9 cellular contexts compared by ENCODE assay signal in genomic region chr7:27131390-27131819, GRCh38. TPM values are rescaled to one million over a fixed set of nuclear protein-coding genes. Genes with fewer than 3 reads are reported as not detected.
DNase-seq lines count a peak whose midpoint lies in the region; ATAC-seq, FAIRE-seq and TF ChIP-seq lines count a peak whose summit lies in the region.
"Had no signal": no experiment of that assay in that cellular context is flagged by ENCODE, and none has a peak within 500 bp of the region (broad histone marks: within the 10 kb centered on the region; RNA-seq: fewer than 3 reads in every experiment).

No MANE protein-coding gene starts in this region.

- H3K27ac Mint-ChIP-seq in naive thymus-derived CD4-positive, alpha-beta T cell, result peak overlapping the region in 5 of 9 donors; percentile 29 to 73 (median 51)

- TF ChIP-seq EP300 in A549 (IDR thresholded peaks at IDR 0.05), result no peak

- H3K4me3 Mint-ChIP-seq in naive thymus-derived CD4-positive, alpha-beta T cell, result peak overlapping the region; percentile 28 to 88 (median 68)

- CTCF ChIA-PET in A549 (lab: Yijun Ruan, JAX), result interaction anchor here (0.6 to 3.8 kb wide), 12 partner anchors 9 to 452 kb away, joined by 3 to 22 read pairs (median 4); partner anchors contain the start of gene HOXA5
- CTCF ChIA-PET in naive thymus-derived CD4-positive, alpha-beta T cell (lab: Charles Lee), result no interaction called here

- no peak; a peak in 2 of 6 replicates for ATAC-seq in A549
- no peak for ATAC-seq in naive thymus-derived CD4-positive, alpha-beta T cell

- H3K4me1 Mint-ChIP-seq in naive thymus-derived CD4-positive, alpha-beta T cell, result peaks cover 0 to 18% (median 4%) of the 10 kb centered on the region in 7 donors

- H3K4me1 ChIP-seq in A549 (peaks cover 35% of the 10 kb centered on the region), HUES64 (ENCODE audit: insufficient read depth, low read length) (no peaks in the 10 kb centered on the region), duodenal mucosa (ENCODE audit: control insufficient read depth in 1 of 2, insufficient read depth in 2 of 2, low read length in 2 of 2) (peaks cover 27 to 51% of the 10 kb centered on the region in 2 donors)
- no peaks in the 10 kb centered on the region for H3K4me1 ChIP-seq in naive thymus-derived CD4-positive, alpha-beta T cell (ENCODE audit: control insufficient read depth in 2 of 2, insufficient read depth in 2 of 2, low read length in 2 of 2)

- peaks cover 34 to 72% (median 61%) of the 10 kb centered on the region in 5 donors for H3K27me3 Mint-ChIP-seq in naive thymus-derived CD4-positive, alpha-beta T cell

- TF ChIP-seq RAD21 in A549 (conservative IDR thresholded peaks at IDR 0.05 in 1 of 2, IDR thresholded peaks at IDR 0.05 in 1 of 2), result no peak

- H3K4me2 ChIP-seq in A549, result peak overlapping the region; percentile 59

- no peak for DNase-seq in A549 (ENCODE audit: low read depth in 1 of 2, low spot score in 1 of 2)
- no peak for DNase-seq in naive thymus-derived CD4-positive, alpha-beta T cell
- no peak for DNase-seq in retina
- DNase-seq in epidermal melanocyte (ENCODE audit: insufficient read length, low spot score), result no peak
- DNase-seq in NK-92 treated with Interleukin-12 subunit alpha and Interleukin-12 subunit beta, amount 100 ng/mL, for 24 hours (lab: John Stamatoyannopoulos, UW), result no peak
- DNase-seq in AML-193 (lab: John Stamatoyannopoulos, UW), result no peak
- DNase-seq: GDM1 had no signal

- intact Hi-C loops in naive thymus-derived CD4-positive, alpha-beta T cell (cut with micrococcal nuclease), result loop anchor here (2.0 to 5.0 kb wide), 2 partner anchors 34 to 35 kb away; partner anchors contain the start of gene HOXA1 (in 1 of the 2)

- no peak for FAIRE-seq in A549 (lab: Jason Lieb, UNC)

- POLR2A ChIA-PET in A549 (lab: Yijun Ruan, JAX), result interaction anchor here (1.1 to 2.2 kb wide), 6 partner anchors 9 to 267 kb away, joined by 3 to 13 read pairs (median 6); partner anchors contain the start of gene SKAP2
- POLR2A ChIA-PET in naive thymus-derived CD4-positive, alpha-beta T cell (lab: Charles Lee), result no interaction called here

- peaks cover 0 to 2% (median 0%) of the 10 kb centered on the region in 5 donors for H3K36me3 Mint-ChIP-seq in naive thymus-derived CD4-positive, alpha-beta T cell

- H3K9ac ChIP-seq in HUES64 (ENCODE audit: low read depth, low read length), result no peak overlapping the region
- H3K9ac ChIP-seq in duodenal mucosa (ENCODE audit: low read depth in 1 of 2, low read length in 2 of 2), result peak overlapping the region; percentile 55 to 72

- TF ChIP-seq CTCF in A549 (IDR thresholded peaks at IDR 0.05), result no peak

- H3K27me3 ChIP-seq in HUES64 (ENCODE audit: insufficient read depth, low read length) (peaks cover 100% of the 10 kb centered on the region), duodenal mucosa (ENCODE audit: control insufficient read depth in 1 of 2, insufficient read depth in 2 of 2, low read length in 2 of 2) (peaks cover 14 to 25% of the 10 kb centered on the region in 2 donors)
- peaks cover 0 to 6% of the 10 kb centered on the region in 2 donors for H3K27me3 ChIP-seq in naive thymus-derived CD4-positive, alpha-beta T cell (ENCODE audit: control insufficient read depth in 2 of 2, insufficient read depth in 2 of 2, low read length in 2 of 2)

- no peak for TF ChIP-seq POLR2A in A549 (IDR thresholded peaks at IDR 0.05; ENCODE audit: low read length)

- H3K27ac ChIP-seq in A549 (peak overlapping the region; percentile 74 to 95), HUES64 (ENCODE audit: low read depth, low read length) (no peak overlapping the region), duodenal mucosa (ENCODE audit: low read depth, low read length) (peak overlapping the region; percentile 92)
- H3K27ac ChIP-seq in naive thymus-derived CD4-positive, alpha-beta T cell (ENCODE audit: low read depth, low read length), result peak overlapping the region; percentile 63

- 78% methylated on average over 12 of the region's 12 CpGs for WGBS in A549 (ENCODE audit: missing lambda C conversion rate)
- 7% methylated on average over 12 of the region's 12 CpGs for WGBS in HUES64

- H3K9me3 Mint-ChIP-seq in naive thymus-derived CD4-positive, alpha-beta T cell, result no peaks in the 10 kb centered on the region

- H3K36me3 ChIP-seq in HUES64 (ENCODE audit: insufficient read depth, low read length), result no peaks in the 10 kb centered on the region
- H3K36me3 ChIP-seq in duodenal mucosa (ENCODE audit: control insufficient read depth in 1 of 2, insufficient read depth in 2 of 2, low read length in 2 of 2), result no peaks in the 10 kb centered on the region
- no peaks in the 10 kb centered on the region for H3K36me3 ChIP-seq in naive thymus-derived CD4-positive, alpha-beta T cell (ENCODE audit: control insufficient read depth in 2 of 3, insufficient read depth in 3 of 3, low read length in 3 of 3)

- H3K4me3 ChIP-seq in A549 (peak overlapping the region; percentile 54), HUES64 (ENCODE audit: low read length) (peak overlapping the region; percentile 51), duodenal mucosa (ENCODE audit: low read depth in 1 of 2, low read length in 2 of 2) (peak overlapping the region; percentile 77 to 84)
- peak overlapping the region; percentile 72 for H3K4me3 ChIP-seq in naive thymus-derived CD4-positive, alpha-beta T cell (ENCODE audit: low read length)

- H3K9me3 ChIP-seq in A549 (no peaks in the 10 kb centered on the region), HUES64 (ENCODE audit: insufficient read depth, low read depth, low read length) (no peaks in the 10 kb centered on the region), duodenal mucosa (ENCODE audit: control insufficient read depth in 1 of 2, low read length in 2 of 2) (no peaks in the 10 kb centered on the region)
- no peaks in the 10 kb centered on the region for H3K9me3 ChIP-seq in naive thymus-derived CD4-positive, alpha-beta T cell (ENCODE audit: control insufficient read depth in 2 of 3, low read length in 3 of 3)

TF ChIP-seq in A549, 52 proteins besides CTCF, POLR2A, EP300 and RAD21 (continues in another document):
- no peak for TF ChIP-seq ATOH8 (CRISPR knock-in tag; IDR thresholded peaks at IDR 0.05; ENCODE audit: low read depth)

RNA-seq across cellular contexts. Expression of gene HOXA4, which starts 0.8 kb away (rescaled TPM):
- polyA plus RNA-seq in A549 (2011; rRNA removed) (2.6 and 2.8 TPM in 2 replicates), A549 (2017; fragmentation: RNase III; extraction: RNeasy Plus Mini Kit Qiagen cat#74134 plus additional on column Dnase treatment) (2.1 to 3.0 TPM (median 2.3 TPM) in 3 replicates)
- polyA plus RNA-seq in A549 (2012; cell fraction: cytosol; rRNA removed), result 3.3 TPM in 2 replicates
- polyA plus RNA-seq in A549 (2012; cell fraction: nucleus; rRNA removed), result 1.7 and 3.5 TPM in 2 replicates
- polyA minus RNA-seq in A549 (2011; rRNA and poly(A)+ RNA removed), result 1.7 and 1.8 TPM in 2 replicates
- polyA plus RNA-seq in HUES64 (2013, experiment 1 of 2), result not detected
- polyA plus RNA-seq in HUES64 (2013, experiment 2 of 2), result 0.44 TPM
- not detected for total RNA-seq in naive thymus-derived CD4-positive, alpha-beta T cell
- under 1 TPM in 1 of 2 donors, not detected in 1; 0.41 TPM for polyA plus RNA-seq in naive thymus-derived CD4-positive, alpha-beta T cell

RNA-seq across cellular contexts. Expression of gene HOXA5, which starts 12.1 kb away (rescaled TPM):
- polyA plus RNA-seq in A549 (2011; rRNA removed), result 6.3 and 6.5 TPM in 2 replicates
- polyA plus RNA-seq in A549 (2012; cell fraction: cytosol; rRNA removed), result 4.4 and 5.0 TPM in 2 replicates
- 4.4 and 4.9 TPM in 2 replicates for polyA plus RNA-seq in A549 (2012; cell fraction: nucleus; rRNA removed)
- polyA plus RNA-seq in A549 (2017; fragmentation: RNase III; extraction: RNeasy Plus Mini Kit Qiagen cat#74134 plus additional on column Dnase treatment), result 2.9 to 4.9 TPM (median 4.0 TPM) in 3 replicates
- polyA minus RNA-seq in A549 (2011; rRNA and poly(A)+ RNA removed), result 2.5 and 3.1 TPM in 2 replicates
- polyA plus RNA-seq in HUES64 (2013, experiment 1 of 2), result 0.50 TPM
- polyA plus RNA-seq in HUES64 (2013, experiment 2 of 2), result 0.89 TPM
- total RNA-seq in naive thymus-derived CD4-positive, alpha-beta T cell, result 1 to 10 TPM in 1 of 5 experiments, under 1 TPM in 1, not detected in 3; 0.88 to 2.2 TPM
- not detected for polyA plus RNA-seq in naive thymus-derived CD4-positive, alpha-beta T cell

RNA-seq across cellular contexts. Expression of gene HOXA6, which starts 16.2 kb away (rescaled TPM):
- polyA plus RNA-seq in A549 (2011; rRNA removed) (0.78 and 0.90 TPM in 2 replicates), A549 (2017; fragmentation: RNase III; extraction: RNeasy Plus Mini Kit Qiagen cat#74134 plus additional on column Dnase treatment) (1.6 to 2.2 TPM (median 2.1 TPM) in 3 replicates)
- 1.9 and 2.0 TPM in 2 replicates for polyA plus RNA-seq in A549 (2012; cell fraction: cytosol; rRNA removed)
- 2.5 and 3.2 TPM in 2 replicates for polyA plus RNA-seq in A549 (2012; cell fraction: nucleus; rRNA removed)
- polyA minus RNA-seq in A549 (2011; rRNA and poly(A)+ RNA removed), result 0.58 and 2.0 TPM in 2 replicates
- polyA plus RNA-seq in HUES64 (2013, experiment 1 of 2), result 0.20 TPM
- 1.0 TPM for polyA plus RNA-seq in HUES64 (2013, experiment 2 of 2)
- under 1 TPM in 2 of 5 experiments, not detected in 3; 0.32 to 0.49 TPM for total RNA-seq in naive thymus-derived CD4-positive, alpha-beta T cell
- not detected for polyA plus RNA-seq in naive thymus-derived CD4-positive, alpha-beta T cell

RNA-seq across cellular contexts. Expression of gene HOXA3, which starts 21.0 kb away (rescaled TPM):
- polyA plus RNA-seq in A549 (2011; rRNA removed) (3.3 TPM in 2 replicates), A549 (2017; fragmentation: RNase III; extraction: RNeasy Plus Mini Kit Qiagen cat#74134 plus additional on column Dnase treatment) (5.8 to 11.4 TPM (median 8.7 TPM) in 3 replicates)
- polyA plus RNA-seq in A549 (2012; cell fraction: cytosol; rRNA removed), result 6.1 and 9.5 TPM in 2 replicates
- polyA plus RNA-seq in A549 (2012; cell fraction: nucleus; rRNA removed), result 14.6 and 17.5 TPM in 2 replicates
- polyA minus RNA-seq in A549 (2011; rRNA and poly(A)+ RNA removed), result 1.5 and 2.5 TPM in 2 replicates
- polyA plus RNA-seq in HUES64 (2013, experiment 1 of 2), result 1.7 TPM
- polyA plus RNA-seq in HUES64 (2013, experiment 2 of 2), result 6.0 TPM
- total RNA-seq in naive thymus-derived CD4-positive, alpha-beta T cell, result under 1 TPM in 1 of 5 experiments, not detected in 4; 0.12 TPM
- polyA plus RNA-seq in naive thymus-derived CD4-positive, alpha-beta T cell, result not detected

RNA-seq across cellular contexts. Expression of gene HOXA7, which starts 25.1 kb away (rescaled TPM):
- 3.3 and 4.1 TPM in 2 replicates for polyA plus RNA-seq in A549 (2011; rRNA removed)
- polyA plus RNA-seq in A549 (2012; cell fraction: cytosol; rRNA removed), result 3.1 and 3.5 TPM in 2 replicates
- polyA plus RNA-seq in A549 (2012; cell fraction: nucleus; rRNA removed), result 2.0 and 2.4 TPM in 2 replicates
- polyA plus RNA-seq in A549 (2017; fragmentation: RNase III; extraction: RNeasy Plus Mini Kit Qiagen cat#74134 plus additional on column Dnase treatment), result 3.7 to 4.8 TPM (median 4.5 TPM) in 3 replicates
- 1.7 and 2.3 TPM in 2 replicates for polyA minus RNA-seq in A549 (2011; rRNA and poly(A)+ RNA removed)
- 2.0 TPM for polyA plus RNA-seq in HUES64 (2013, experiment 1 of 2)
- 7.4 TPM for polyA plus RNA-seq in HUES64 (2013, experiment 2 of 2)
- not detected for total RNA-seq in naive thymus-derived CD4-positive, alpha-beta T cell
- not detected for polyA plus RNA-seq in naive thymus-derived CD4-positive, alpha-beta T cell
